ENCODE assay signal across 19 cellular contexts in the genomic region with DNA sequence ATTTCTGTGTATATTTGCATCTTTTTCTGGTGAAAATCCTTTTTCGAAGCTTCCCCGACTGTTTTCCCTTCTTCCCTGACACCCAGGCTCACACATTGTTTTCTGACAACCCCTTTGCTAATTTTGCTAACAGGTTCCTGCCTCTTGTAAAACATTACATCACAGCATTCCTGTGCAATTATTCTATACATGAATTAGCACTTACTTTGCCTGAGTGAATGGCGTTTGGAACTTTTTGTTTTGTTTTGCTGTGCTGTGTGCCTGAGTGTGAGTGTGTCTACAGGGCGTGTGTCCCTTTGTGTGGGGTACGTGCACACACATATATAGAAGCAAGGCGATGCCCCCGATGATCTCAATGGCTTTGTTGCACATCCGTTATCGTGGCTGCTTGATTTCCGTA.
DNase-seq lines count a peak whose midpoint lies in the region; ATAC-seq and TF ChIP-seq lines count a peak whose summit lies in the region.
"Had no signal": no experiment of that assay in that cellular context is flagged by ENCODE, and none has a peak within 500 bp of the region (broad histone marks: within the 10 kb centered on the region; RNA-seq: fewer than 3 reads in every experiment).

No MANE protein-coding gene starts in this region.

- H3F3A ChIP-seq in neural cell (ENCODE audit: insufficient read depth, low read length, poor library complexity, severe bottlenecking), result no peaks in the 10 kb centered on the region

- peak overlapping the region; percentile 50 for H3K27ac ChIP-seq in neural cell (ENCODE audit: low read length)
- H3K27ac ChIP-seq in Karpas-422 (ENCODE audit: low read length), result no peak overlapping the region
- no peak overlapping the region for H3K27ac ChIP-seq in colonic mucosa
- H3K27ac ChIP-seq: parathyroid adenoma, SK-N-MC, VCaP had no signal

- H3K9me2 ChIP-seq in neural cell (ENCODE audit: insufficient read depth, low read length) (no peaks in the 10 kb centered on the region), Karpas-422 (replicated peaks; ENCODE audit: insufficient read depth, low read length) (no peaks in the 10 kb centered on the region)

- H3K36me3 ChIP-seq in ES-I3 (ENCODE audit: insufficient read depth, low read length) (no peaks in the 10 kb centered on the region), neural cell (ENCODE audit: insufficient read depth, low read length) (no peaks in the 10 kb centered on the region), Karpas-422 (ENCODE audit: insufficient read depth, low read length) (no peaks in the 10 kb centered on the region), colonic mucosa (no peaks in the 10 kb centered on the region)

- H3K27ac Mint-ChIP-seq in WTC11 (no peak overlapping the region), glutamatergic neuron (ENCODE audit: unreplicated experiment) (peak overlapping the region; percentile 92)
- H3K27ac Mint-ChIP-seq: CD4-positive, CD25-positive, alpha-beta regulatory T cell; effector memory CD8-positive, alpha-beta T cell had no signal

- no peaks in the 10 kb centered on the region for H3K9me3 ChIP-seq in ES-I3 (ENCODE audit: control insufficient read depth, insufficient read depth, low read length)
- no peaks in the 10 kb centered on the region for H3K9me3 ChIP-seq in neural cell (ENCODE audit: low read length)
- H3K9me3 ChIP-seq in Karpas-422 (ENCODE audit: low read length), result no peaks in the 10 kb centered on the region
- H3K9me3 ChIP-seq in colonic mucosa, result no peaks in the 10 kb centered on the region

- DNase-seq in WTC11 (ENCODE audit: low spot score), result no peak
- no peak for DNase-seq in glutamatergic neuron
- DNase-seq in posterior cingulate gyrus, result no peak
- DNase-seq in Karpas-422, result no peak
- DNase-seq in colonic mucosa, result no peak
- DNase-seq in NCI-H1694 (lab: John Stamatoyannopoulos, UW), result no peak
- DNase-seq: activated CD8-positive, alpha-beta memory T cell treated with anti-CD3 and anti-CD28 coated beads, Interleukin-2, amount 50 U/mL, for 48 hours; activated effector memory CD4-positive, alpha-beta T cell treated with Interleukin-2 at 50 U/mL for 16 hours; CD4-positive, CD25-positive, alpha-beta regulatory T cell; DMS 273 treated with DMSO at 0.1 percent for 48 hours; effector memory CD8-positive, alpha-beta T cell; NCI-H510A had no signal

- H3K4me1 Mint-ChIP-seq in WTC11 (peaks cover 55% of the 10 kb centered on the region), glutamatergic neuron (ENCODE audit: low read depth, unreplicated experiment) (peaks cover 35% of the 10 kb centered on the region)

- H2AFZ ChIP-seq in neural cell (ENCODE audit: low read depth, low read length), result peak overlapping the region; percentile 17
- no peak overlapping the region for H2AFZ ChIP-seq in Karpas-422 (ENCODE audit: low read length)
- H2AFZ ChIP-seq: parathyroid adenoma had no signal

- H3K9ac ChIP-seq in ES-I3 (ENCODE audit: low read depth, low read length) (peak overlapping the region; percentile 49; the same call in 1 of the 2 replicates), neural cell (ENCODE audit: low read length) (peak overlapping the region; percentile 61), Karpas-422 (ENCODE audit: low read length) (no peak overlapping the region), colonic mucosa (ENCODE audit: low read depth in 2 of 2, low read length in 2 of 2) (no peak overlapping the region)
- H3K9ac ChIP-seq: parathyroid adenoma had no signal

- H3K27me3 Mint-ChIP-seq in WTC11 (ENCODE audit: low read depth) (peaks cover 34% of the 10 kb centered on the region), glutamatergic neuron (ENCODE audit: unreplicated experiment) (peaks cover 7% of the 10 kb centered on the region)

- H3K4me2 ChIP-seq in neural cell (ENCODE audit: low read length), result peak overlapping the region; percentile 62
- no peak overlapping the region for H3K4me2 ChIP-seq in Karpas-422 (ENCODE audit: low read depth, low read length, poor library complexity, severe bottlenecking)

- no peak for ATAC-seq in WTC11
- ATAC-seq: effector memory CD8-positive, alpha-beta T cell; sciatic nerve had no signal

- peaks cover 9% of the 10 kb centered on the region for H3K27me3 ChIP-seq in neural cell (ENCODE audit: insufficient read depth, low read depth, low read length)
- no peaks in the 10 kb centered on the region for H3K27me3 ChIP-seq in Karpas-422 (ENCODE audit: low read length)
- no peaks in the 10 kb centered on the region for H3K27me3 ChIP-seq in colonic mucosa

- intact Hi-C loops in posterior cingulate gyrus (cut with DNase I), result no loop called here
- intact Hi-C loops in colonic mucosa (cut with DNase I), result no loop called here

- H3K4me3 Mint-ChIP-seq in WTC11 (peak overlapping the region; percentile 76), glutamatergic neuron (ENCODE audit: unreplicated experiment) (peak overlapping the region; percentile 81)
- H3K4me3 Mint-ChIP-seq: CD4-positive, CD25-positive, alpha-beta regulatory T cell; effector memory CD8-positive, alpha-beta T cell had no signal

- H3K9me3 Mint-ChIP-seq in WTC11 (no peaks in the 10 kb centered on the region), glutamatergic neuron (ENCODE audit: unreplicated experiment) (peaks cover 8% of the 10 kb centered on the region)

- no peak for TF ChIP-seq RAD21 in neural cell (conservative IDR thresholded peaks at IDR 0.05)

- H3K4me3 ChIP-seq in neural cell (ENCODE audit: low read length), result peak overlapping the region; percentile 63
- H3K4me3 ChIP-seq in Karpas-422 (ENCODE audit: low read length), result no peak overlapping the region
- H3K4me3 ChIP-seq in colonic mucosa, result no peak overlapping the region
- H3K4me3 ChIP-seq: lung, SK-N-MC had no signal

- no peaks in the 10 kb centered on the region for H3K79me2 ChIP-seq in neural cell (replicated peaks; ENCODE audit: insufficient read depth, low read length)
- H3K79me2 ChIP-seq in Karpas-422 (ENCODE audit: low read length), result no peaks in the 10 kb centered on the region
- H3K79me2 ChIP-seq: parathyroid adenoma had no signal

- no peak for TF ChIP-seq EP300 in neural cell (conservative IDR thresholded peaks at IDR 0.05; ENCODE audit: poor library complexity, severe bottlenecking)

- H3K36me3 Mint-ChIP-seq in WTC11, result no peaks in the 10 kb centered on the region
- H3K36me3 Mint-ChIP-seq in glutamatergic neuron (ENCODE audit: unreplicated experiment), result no peaks in the 10 kb centered on the region
- H3K36me3 Mint-ChIP-seq: CD4-positive, CD25-positive, alpha-beta regulatory T cell had no signal

- CTCF ChIA-PET in WTC11 (lab: Charles Lee), result interaction anchor here (0.6 to 0.8 kb wide), 2 partner anchors 148 to 360 kb away, joined by 3 to 4 read pairs; no protein-coding TSS in a partner anchor

- H4K20me1 ChIP-seq in neural cell (ENCODE audit: insufficient read depth), result no peaks in the 10 kb centered on the region
- no peaks in the 10 kb centered on the region for H4K20me1 ChIP-seq in Karpas-422 (ENCODE audit: insufficient read depth, low read depth, low read length)

- POLR2A ChIA-PET in WTC11 (lab: Charles Lee), result no interaction called here

- TF ChIP-seq CTCF in WTC11 (IDR thresholded peaks at IDR 0.05) (no peak), glutamatergic neuron (IDR thresholded peaks at IDR 0.05; ENCODE audit: partially characterized antibody, unreplicated experiment) (no peak), neural cell (IDR thresholded peaks at IDR 0.05; ENCODE audit: poor library complexity, severe bottlenecking) (no peak), colonic mucosa (IDR thresholded peaks at IDR 0.05) (no peak)

- H3K4me1 ChIP-seq in ES-I3 (ENCODE audit: insufficient read depth, low read length) (peaks cover 28% of the 10 kb centered on the region), Karpas-422 (ENCODE audit: low read length) (no peaks in the 10 kb centered on the region), colonic mucosa (no peaks in the 10 kb centered on the region)
- H3K4me1 ChIP-seq: parathyroid adenoma had no signal

TF ChIP-seq in neural cell, 6 proteins besides CTCF, POLR2A, EP300 and RAD21:
- TF ChIP-seq SMC3 (conservative IDR thresholded peaks at IDR 0.05; ENCODE audit: poor library complexity) (no peak), POLR2AphosphoS5 (IDR thresholded peaks at IDR 0.05) (no peak), TAF1 (IDR thresholded peaks at IDR 0.05; ENCODE audit: low read depth) (peak; percentile 68)
- TF ChIP-seq, protein P1, sequence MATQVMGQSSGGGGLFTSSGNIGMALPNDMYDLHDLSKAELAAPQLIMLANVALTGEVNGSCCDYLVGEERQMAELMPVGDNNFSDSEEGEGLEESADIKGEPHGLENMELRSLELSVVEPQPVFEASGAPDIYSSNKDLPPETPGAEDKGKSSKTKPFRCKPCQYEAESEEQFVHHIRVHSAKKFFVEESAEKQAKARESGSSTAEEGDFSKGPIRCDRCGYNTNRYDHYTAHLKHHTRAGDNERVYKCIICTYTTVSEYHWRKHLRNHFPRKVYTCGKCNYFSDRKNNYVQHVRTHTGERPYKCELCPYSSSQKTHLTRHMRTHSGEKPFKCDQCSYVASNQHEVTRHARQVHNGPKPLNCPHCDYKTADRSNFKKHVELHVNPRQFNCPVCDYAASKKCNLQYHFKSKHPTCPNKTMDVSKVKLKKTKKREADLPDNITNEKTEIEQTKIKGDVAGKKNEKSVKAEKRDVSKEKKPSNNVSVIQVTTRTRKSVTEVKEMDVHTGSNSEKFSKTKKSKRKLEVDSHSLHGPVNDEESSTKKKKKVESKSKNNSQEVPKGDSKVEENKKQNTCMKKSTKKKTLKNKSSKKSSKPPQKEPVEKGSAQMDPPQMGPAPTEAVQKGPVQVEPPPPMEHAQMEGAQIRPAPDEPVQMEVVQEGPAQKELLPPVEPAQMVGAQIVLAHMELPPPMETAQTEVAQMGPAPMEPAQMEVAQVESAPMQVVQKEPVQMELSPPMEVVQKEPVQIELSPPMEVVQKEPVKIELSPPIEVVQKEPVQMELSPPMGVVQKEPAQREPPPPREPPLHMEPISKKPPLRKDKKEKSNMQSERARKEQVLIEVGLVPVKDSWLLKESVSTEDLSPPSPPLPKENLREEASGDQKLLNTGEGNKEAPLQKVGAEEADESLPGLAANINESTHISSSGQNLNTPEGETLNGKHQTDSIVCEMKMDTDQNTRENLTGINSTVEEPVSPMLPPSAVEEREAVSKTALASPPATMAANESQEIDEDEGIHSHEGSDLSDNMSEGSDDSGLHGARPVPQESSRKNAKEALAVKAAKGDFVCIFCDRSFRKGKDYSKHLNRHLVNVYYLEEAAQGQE (IDR thresholded peaks at IDR 0.05; ENCODE audit: borderline replicate concordance), result no peak

Comparison
In these comparisons a context has a peak if more than half of its experiments do, and no peak if none do; other contexts are left out.
1. H3K9ac ChIP-seq: peak in ES-I3 (single experiment) and neural cell (single experiment); none in Karpas-422 (single experiment) and colonic mucosa (0 of 2).